19 cellular contexts compared by ENCODE assay signal in the genomic region with DNA sequence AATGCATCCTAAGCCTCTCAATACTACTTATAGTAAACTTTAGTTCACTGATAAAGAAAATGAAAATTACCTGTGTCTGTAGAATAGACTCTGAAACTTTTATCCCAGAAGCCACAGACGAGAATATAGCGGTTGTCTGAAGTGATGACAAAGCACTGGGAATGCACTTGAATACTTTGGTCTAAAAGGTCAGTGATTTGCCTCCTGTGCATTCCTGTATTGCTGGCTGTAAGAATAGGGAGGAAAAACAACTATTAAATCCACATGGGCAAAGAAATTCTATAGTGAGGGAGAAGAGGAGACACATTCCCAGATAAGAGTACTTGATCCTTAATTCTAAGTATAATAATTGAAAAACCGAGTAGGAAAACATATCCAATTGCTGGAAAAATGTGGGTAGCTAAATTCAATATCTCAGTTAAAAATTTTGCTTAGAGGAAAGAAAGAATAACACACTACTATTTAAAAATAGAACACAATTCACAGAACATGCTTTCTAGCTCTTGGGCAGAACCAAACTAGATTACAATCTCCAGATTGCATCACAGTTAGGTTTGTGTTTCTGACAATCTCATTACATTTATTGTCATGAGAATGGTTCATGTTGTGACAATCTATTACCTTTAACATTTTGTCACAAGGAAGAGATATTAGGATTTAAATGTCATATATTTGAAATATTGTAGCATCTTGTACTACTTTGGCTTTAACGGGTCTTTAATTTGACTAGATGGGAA.
A peak's percentile ranks its signal among the peaks of the same experiment; 100 is the strongest.
DNase-seq lines count a peak whose midpoint lies in the region; ATAC-seq and TF ChIP-seq lines count a peak whose summit lies in the region.
"Had no signal": no experiment of that assay in that cellular context is flagged by ENCODE, and none has a peak within 500 bp of the region (broad histone marks: within the 10 kb centered on the region; RNA-seq: fewer than 3 reads in every experiment).

No MANE protein-coding gene starts in this region.

- H3K4me3 ChIP-seq in ACC112 (ENCODE audit: low read depth, low read length) (no peak overlapping the region), brain microvascular endothelial cell (ENCODE audit: low read depth, low read length) (no peak overlapping the region), Karpas-422 (ENCODE audit: low read length) (no peak overlapping the region), suprapubic skin (no peak overlapping the region)

- no peaks in the 10 kb centered on the region for H3K79me2 ChIP-seq in ACC112 (ENCODE audit: control insufficient read depth, insufficient read depth, low read length, unreplicated experiment)
- H3K79me2 ChIP-seq in Karpas-422 (ENCODE audit: low read length), result no peaks in the 10 kb centered on the region
- H3K79me2 ChIP-seq: parathyroid adenoma had no signal

- H3K4me2 ChIP-seq in Karpas-422 (ENCODE audit: low read depth, low read length, poor library complexity, severe bottlenecking), result no peak overlapping the region

- no peaks in the 10 kb centered on the region for H4K20me1 ChIP-seq in Karpas-422 (ENCODE audit: insufficient read depth, low read depth, low read length)

- 83% methylated on average over 4 of the region's 4 CpGs for WGBS in suprapubic skin

- H3K9me3 ChIP-seq in Karpas-422 (ENCODE audit: low read length) (no peaks in the 10 kb centered on the region), suprapubic skin (no peaks in the 10 kb centered on the region)

- in situ Hi-C loops in brain microvascular endothelial cell (cut with HindIII; ENCODE audit: low pct_ligation_motif_present, low sequenced_read_pairs), result loop anchor here (25.0 kb wide), 1 partner anchor 277 kb away; a partner anchor contains a TSS

- no peak overlapping the region for H2AFZ ChIP-seq in ACC112 (ENCODE audit: low read length, unreplicated experiment)
- H2AFZ ChIP-seq in Karpas-422 (ENCODE audit: low read length), result no peak overlapping the region
- H2AFZ ChIP-seq: parathyroid adenoma had no signal

- H3K4me1 ChIP-seq in ACC112 (ENCODE audit: control insufficient read depth, insufficient read depth, low read length, unreplicated experiment) (peaks cover 41% of the 10 kb centered on the region), Karpas-422 (ENCODE audit: low read length) (no peaks in the 10 kb centered on the region), suprapubic skin (no peaks in the 10 kb centered on the region)

- peak; percentile 43 for DNase-seq in HS-27A (ENCODE audit: low read depth)
- peak; percentile 77 for DNase-seq in brain microvascular endothelial cell
- peak; percentile 44 to 60 for DNase-seq in lung microvascular endothelial cell (ENCODE audit: low read depth in 2 of 2)
- DNase-seq in Karpas-422, result no peak
- no peak for DNase-seq in germinal center (ENCODE audit: low spot score)
- DNase-seq in suprapubic skin (ENCODE audit: low spot score in 2 of 2), result no peak
- DNase-seq: activated CD8-positive, alpha-beta memory T cell treated with anti-CD3 and anti-CD28 coated beads, Interleukin-2, amount 50 U/mL, for 48 hours; activated naive CD8-positive, alpha-beta T cell treated with anti-CD3 and anti-CD28 coated beads for 36 hours; DMS 273 treated with DMSO at 0.1 percent for 48 hours; foreskin melanocyte; immature natural killer cell; NCI-H1105 treated with DMSO at 0.1 percent for 48 hours; NCI-H446; stimulated activated CD4-positive, alpha-beta T cell treated with anti-CD3 and anti-CD28 coated beads, Interleukin-12 subunit alpha, Interleukin-12 subunit beta, amount 100 ng/mL, for 4 hours; substantia nigra had no signal

- TF ChIP-seq CTCF in brain microvascular endothelial cell (IDR thresholded peaks at IDR 0.05; ENCODE audit: low read depth, low read length, missing control alignments), result no peak
- no peak for TF ChIP-seq CTCF in suprapubic skin (IDR thresholded peaks at IDR 0.05)

- no peak overlapping the region for H3K9ac ChIP-seq in Karpas-422 (ENCODE audit: low read length)
- H3K9ac ChIP-seq: parathyroid adenoma had no signal

- no peaks in the 10 kb centered on the region; the same call in 1 of the 2 replicates for H3K9me2 ChIP-seq in Karpas-422 (replicated peaks; ENCODE audit: insufficient read depth, low read length)

- no peak for TF ChIP-seq POLR2A in suprapubic skin (IDR thresholded peaks at IDR 0.05)

- no peak for TF ChIP-seq EP300 in suprapubic skin (IDR thresholded peaks at IDR 0.05)

- H3K36me3 ChIP-seq in ACC112 (ENCODE audit: insufficient read depth, low read length) (no peaks in the 10 kb centered on the region; the same call in 1 of the 2 replicates), brain microvascular endothelial cell (replicated peaks) (no peaks in the 10 kb centered on the region), Karpas-422 (ENCODE audit: insufficient read depth, low read length) (no peaks in the 10 kb centered on the region; the same call in 1 of the 2 replicates), suprapubic skin (no peaks in the 10 kb centered on the region)

- H3K27me3 ChIP-seq in ACC112 (ENCODE audit: insufficient read depth, low read length) (no peaks in the 10 kb centered on the region), brain microvascular endothelial cell (replicated peaks) (no peaks in the 10 kb centered on the region), Karpas-422 (ENCODE audit: low read length) (no peaks in the 10 kb centered on the region), suprapubic skin (no peaks in the 10 kb centered on the region)

- H3K27ac ChIP-seq in ACC112 (ENCODE audit: low read depth, low read length), result peak overlapping the region; percentile 40
- peak overlapping the region; percentile 19 for H3K27ac ChIP-seq in brain microvascular endothelial cell
- no peak overlapping the region for H3K27ac ChIP-seq in Karpas-422 (ENCODE audit: low read length)
- H3K27ac ChIP-seq in suprapubic skin, result no peak overlapping the region
- H3K27ac ChIP-seq: parathyroid adenoma had no signal

- ATAC-seq in HG03354 (IDR thresholded peaks at IDR 0.05; ENCODE audit: poor library complexity, severe bottlenecking, unreplicated experiment), result no peak
- ATAC-seq: WTC11 had no signal

Comparison
In these comparisons a context has a peak if more than half of its experiments do, and no peak if none do; other contexts are left out.
1. H3K27ac ChIP-seq: peak in ACC112 (single experiment) and brain microvascular endothelial cell (single experiment); none in Karpas-422 (single experiment) and suprapubic skin (single experiment).
2. DNase-seq: peak in HS-27A (single experiment), brain microvascular endothelial cell (single experiment) and lung microvascular endothelial cell (2 of 2); none in Karpas-422 (single experiment), germinal center (single experiment) and suprapubic skin (0 of 2).